In genomic region chr18:48735856-48736255, GRCh38 we compare ENCODE assay signal across 1 cellular context.
TF ChIP-seq lines count a peak whose summit lies in the region.

No MANE protein-coding gene starts in this region.

TF ChIP-seq in IMR-90, 13 proteins besides CTCF, POLR2A, EP300 and RAD21 (continued from another document):
- TF ChIP-seq SMC3 (IDR thresholded peaks at IDR 0.05; ENCODE audit: low read depth, low read length), result no peak
